8 cellular contexts compared by ENCODE assay signal in genomic region chr3:134212898-134213665, GRCh38. TPM values are rescaled to one million over a fixed set of nuclear protein-coding genes. Genes with fewer than 3 reads are reported as not detected.
DNase-seq lines count a peak whose midpoint lies in the region; ATAC-seq and TF ChIP-seq lines count a peak whose summit lies in the region.

No MANE protein-coding gene starts in this region.

- peaks cover 36% of the 10 kb centered on the region for H3K4me1 Mint-ChIP-seq in CD4-positive, alpha-beta T cell (ENCODE audit: low read depth)
- H3K4me1 Mint-ChIP-seq in natural killer cell, result peaks cover 37 to 44% of the 10 kb centered on the region in 2 donors

- no peaks in the 10 kb centered on the region for H3K36me3 ChIP-seq in OCI-LY1 (ENCODE audit: insufficient read depth, low read length)

- peak; percentile 83 for ATAC-seq in CD4-positive, alpha-beta T cell (ENCODE audit: poor library complexity)
- peak; percentile 51 for ATAC-seq in GM19452 (IDR thresholded peaks at IDR 0.05; ENCODE audit: unreplicated experiment)
- ATAC-seq in esophagus mucosa, result peak; percentile 95
- ATAC-seq in natural killer cell, result peak; percentile 72 to 82 (median 77)

- no peak overlapping the region for H3K4me3 ChIP-seq in OCI-LY1 (ENCODE audit: low read depth, low read length, poor library complexity, severe bottlenecking)

- no peaks in the 10 kb centered on the region for H3F3A ChIP-seq in OCI-LY1 (ENCODE audit: insufficient read depth, low read length)

- CTCF ChIA-PET in CD4-positive, alpha-beta T cell (lab: Charles Lee), result interaction anchor here (0.6 to 3.1 kb wide), 27 partner anchors 10 to 327 kb away, joined by 3 to 35 read pairs (median 5); partner anchors contain the start of genes AMOTL2, ANAPC13, CEP63 and RYK

- intact Hi-C loops in CD4-positive, alpha-beta T cell (cut with DNase I, micrococcal nuclease), result loop anchor here (1.0 to 5.0 kb wide), 6 partner anchors 39 to 261 kb away; partner anchors contain the start of gene RYK (in 1 of the 2)
- intact Hi-C loops in natural killer cell (cut with micrococcal nuclease), result loop anchor here (1.0 to 5.0 kb wide), 4 partner anchors 84 to 261 kb away; no protein-coding TSS in a partner anchor

- no peak overlapping the region for H3K4me2 ChIP-seq in OCI-LY1 (ENCODE audit: low read length)

- no peak overlapping the region for H3K27ac ChIP-seq in CD4-positive, alpha-beta T cell (ENCODE audit: low read depth, low read length)
- H3K27ac ChIP-seq in OCI-LY1 (ENCODE audit: low read depth, low read length, poor library complexity, severe bottlenecking), result no peak overlapping the region

- H2AFZ ChIP-seq in OCI-LY1 (ENCODE audit: low read length), result no peak overlapping the region

- no peaks in the 10 kb centered on the region for H3K79me2 ChIP-seq in OCI-LY1 (ENCODE audit: insufficient read depth, low read length)

- H3K9ac ChIP-seq in OCI-LY1 (ENCODE audit: low read length), result no peak overlapping the region

- TF ChIP-seq CTCF in CD4-positive, alpha-beta T cell (IDR thresholded peaks at IDR 0.05), result peak; percentile 99
- peak; percentile 96 for TF ChIP-seq CTCF in OCI-LY1 (IDR thresholded peaks at IDR 0.05; ENCODE audit: low read length)
- TF ChIP-seq CTCF in natural killer cell (IDR thresholded peaks at IDR 0.05), result peak; percentile 92

- peak overlapping the region; percentile 19 for H3K27ac Mint-ChIP-seq in CD4-positive, alpha-beta T cell
- no peak overlapping the region for H3K27ac Mint-ChIP-seq in natural killer cell

- H3K27me3 Mint-ChIP-seq in CD4-positive, alpha-beta T cell, result no peaks in the 10 kb centered on the region
- H3K27me3 Mint-ChIP-seq in natural killer cell (ENCODE audit: low read depth in 2 of 2), result no peaks in the 10 kb centered on the region

- POLR2A ChIA-PET in CD4-positive, alpha-beta T cell (lab: Charles Lee), result interaction anchor here (0.7 to 1.3 kb wide), 3 partner anchors 36 to 49 kb away, joined by 3 to 4 read pairs (median 3); partner anchors contain the start of gene RYK

- H3K36me3 Mint-ChIP-seq in CD4-positive, alpha-beta T cell (ENCODE audit: low read depth), result peaks cover 51% of the 10 kb centered on the region
- peaks cover 7% of the 10 kb centered on the region for H3K36me3 Mint-ChIP-seq in natural killer cell

- H3K9me2 ChIP-seq in OCI-LY1 (ENCODE audit: low read depth, low read length), result no peaks in the 10 kb centered on the region

- H4K20me1 ChIP-seq in OCI-LY1 (ENCODE audit: insufficient read depth, low read length), result no peaks in the 10 kb centered on the region

- H3K4me1 ChIP-seq in OCI-LY1 (ENCODE audit: insufficient read depth, low read length, severe bottlenecking), result no peaks in the 10 kb centered on the region

- H3K9me3 ChIP-seq in CD4-positive, alpha-beta T cell (ENCODE audit: control insufficient read depth, low read length), result no peaks in the 10 kb centered on the region
- H3K9me3 ChIP-seq in OCI-LY1 (ENCODE audit: low read length), result no peaks in the 10 kb centered on the region

- no peaks in the 10 kb centered on the region for H3K9me3 Mint-ChIP-seq in CD4-positive, alpha-beta T cell
- H3K9me3 Mint-ChIP-seq in natural killer cell, result no peaks in the 10 kb centered on the region

- H3K27me3 ChIP-seq in CD4-positive, alpha-beta T cell (ENCODE audit: control insufficient read depth, insufficient read depth, low read length), result no peaks in the 10 kb centered on the region
- no peaks in the 10 kb centered on the region for H3K27me3 ChIP-seq in OCI-LY1 (ENCODE audit: insufficient read depth, low read length)

- peak; percentile 73 to 90 (median 84) for DNase-seq in CD4-positive, alpha-beta T cell
- peak; percentile 89 for DNase-seq in HT-29 (ENCODE audit: low spot score)
- DNase-seq in activated T-cell treated with anti-CD3 and anti-CD28 coated beads for 1 hour (ENCODE audit: low read depth), result peak; percentile 91
- peak; percentile 83 for DNase-seq in natural killer cell
- peak; percentile 27 to 82 (median 74) for DNase-seq in stimulated activated naive CD4-positive, alpha-beta T cell (lab: John Stamatoyannopoulos, UW)

- H3K4me3 Mint-ChIP-seq in CD4-positive, alpha-beta T cell, result no peak overlapping the region
- H3K4me3 Mint-ChIP-seq in natural killer cell, result no peak overlapping the region

RNA-seq across cellular contexts. Expression of gene RYK, which starts 37.6 kb away (rescaled TPM):
- total RNA-seq in CD4-positive, alpha-beta T cell, result 10 to 100 TPM; 57.6 to 59.2 TPM
- total RNA-seq in HT-29 (2014; rRNA removed; shearing (Covaris generic)), result 42.2 and 56.3 TPM in 2 replicates
- total RNA-seq in esophagus mucosa, result 32.2 TPM
- 10 to 100 TPM; 56.7 to 69.5 (median 56.8) TPM for total RNA-seq in natural killer cell
